Comparison of ENCODE assay signal across 1 cellular context in genomic region chr3:136196401-136197158, GRCh38.
TF ChIP-seq lines count a peak whose summit lies in the region.

No MANE protein-coding gene starts in this region.

TF ChIP-seq in HepG2, 621 proteins besides CTCF, POLR2A, EP300 and RAD21 (continued from another document and continues in another):
- TF ChIP-seq TFDP2 (CRISPR knock-in tag; IDR thresholded peaks at IDR 0.05) (peak; percentile 83), ERF (CRISPR knock-in tag; IDR thresholded peaks at IDR 0.05) (peak; percentile 90), ATM (IDR thresholded peaks at IDR 0.05; ENCODE audit: borderline replicate concordance) (no peak), MLLT10 (CRISPR knock-in tag; IDR thresholded peaks at IDR 0.05) (no peak; the same call in 1 of the 2 replicates), ZNF225 (CRISPR knock-in tag; IDR thresholded peaks at IDR 0.05) (peak; percentile 97), ZNF572 (CRISPR knock-in tag; IDR thresholded peaks at IDR 0.05) (0 out of 2 replicates have a peak, but pooled peaks have one; percentile 41), FOXM1 (CRISPR knock-in tag; IDR thresholded peaks at IDR 0.05) (peak; percentile 84), ZKSCAN5 (CRISPR knock-in tag; IDR thresholded peaks at IDR 0.05) (peak; percentile 62), ZNF441 (CRISPR knock-in tag; IDR thresholded peaks at IDR 0.05; ENCODE audit: borderline replicate concordance) (peak; percentile 80; the same call in 1 of the 2 replicates), ZBTB3 (CRISPR knock-in tag; IDR thresholded peaks at IDR 0.05; ENCODE audit: borderline replicate concordance, low read depth) (peak; percentile 79; the same call in 1 of the 2 replicates), KDM2A (CRISPR knock-in tag; IDR thresholded peaks at IDR 0.05; ENCODE audit: borderline replicate concordance, low read depth) (peak; percentile 88), HNF4G (IDR thresholded peaks at IDR 0.05; ENCODE audit: borderline replicate concordance, low read depth, low read length) (peak; percentile 70; the same call in 1 of the 2 replicates), HNF4G (CRISPR knock-in tag; IDR thresholded peaks at IDR 0.05; ENCODE audit: borderline replicate concordance, low read depth) (peak; percentile 75; the same call in 1 of the 2 replicates), ZFY (CRISPR knock-in tag; IDR thresholded peaks at IDR 0.05) (peak; percentile 93), MATR3 (CRISPR knock-in tag; IDR thresholded peaks at IDR 0.05) (no peak), JARID2 (CRISPR knock-in tag; IDR thresholded peaks at IDR 0.05; ENCODE audit: insufficient replicate concordance) (peak; percentile 79), PTBP1 (IDR thresholded peaks at IDR 0.05; ENCODE audit: low read depth, low read length, poor library complexity, severe bottlenecking) (peak; percentile 18), ZNF460 (CRISPR knock-in tag; IDR thresholded peaks at IDR 0.05; ENCODE audit: borderline replicate concordance) (no peak), NFE2L2 (IDR thresholded peaks at IDR 0.05; ENCODE audit: low read length) (no peak), ZNF564 (CRISPR knock-in tag; IDR thresholded peaks at IDR 0.05) (peak; percentile 95; the same call in 1 of the 2 replicates), TARDBP (CRISPR knock-in tag; IDR thresholded peaks at IDR 0.05) (peak; percentile 94), ZMAT5 (CRISPR knock-in tag; IDR thresholded peaks at IDR 0.05; ENCODE audit: borderline replicate concordance, low read depth) (no peak), GLI4 (CRISPR knock-in tag; IDR thresholded peaks at IDR 0.05; ENCODE audit: borderline replicate concordance) (peak; percentile 96), ZBTB21 (CRISPR knock-in tag; IDR thresholded peaks at IDR 0.05) (peak; percentile 47; the same call in 1 of the 2 replicates), NR2F6 (IDR thresholded peaks at IDR 0.05) (no peak), NR2F6 (CRISPR knock-in tag; IDR thresholded peaks at IDR 0.05) (no peak; the same call in none of the 2 replicates), JDP2 (CRISPR knock-in tag; IDR thresholded peaks at IDR 0.05; ENCODE audit: borderline replicate concordance) (peak; percentile 61; the same call in 1 of the 2 replicates), HMGA1 (CRISPR knock-in tag; conservative IDR thresholded peaks at IDR 0.05) (no peak), SNAPC2 (CRISPR knock-in tag; IDR thresholded peaks at IDR 0.05) (peak; percentile 90), ZNF724P (CRISPR knock-in tag; IDR thresholded peaks at IDR 0.05; ENCODE audit: borderline replicate concordance) (peak; percentile 99), TAF1 (CRISPR knock-in tag; IDR thresholded peaks at IDR 0.05) (peak; percentile 95), SRF (IDR thresholded peaks at IDR 0.05; ENCODE audit: low read depth, low read length) (peak; percentile 5; the same call in 1 of the 2 replicates), PAX8 (CRISPR knock-in tag; IDR thresholded peaks at IDR 0.05; ENCODE audit: borderline replicate concordance) (no peak; the same call in 1 of the 2 replicates), ZXDC (CRISPR knock-in tag; IDR thresholded peaks at IDR 0.05) (peak; percentile 93), ZFYVE20 (CRISPR knock-in tag; IDR thresholded peaks at IDR 0.05; ENCODE audit: borderline replicate concordance, low read depth) (no peak), TEAD3 (CRISPR knock-in tag; optimal IDR thresholded peaks at IDR 0.05; ENCODE audit: borderline replicate concordance) (peak; percentile 84), ATF2 (CRISPR knock-in tag; IDR thresholded peaks at IDR 0.05) (peak; percentile 88; the same call in 1 of the 2 replicates), RBM39 (IDR thresholded peaks at IDR 0.05; ENCODE audit: low read depth, low read length, poor library complexity, severe bottlenecking) (peak; percentile 83), AKAP8 (CRISPR knock-in tag; IDR thresholded peaks at IDR 0.05) (peak; percentile 91; the same call in 1 of the 2 replicates), ZNF329 (CRISPR knock-in tag; IDR thresholded peaks at IDR 0.05; ENCODE audit: low read depth) (peak; percentile 90), BCL3 (CRISPR knock-in tag; IDR thresholded peaks at IDR 0.05) (peak; percentile 99), ZNF75D (CRISPR knock-in tag; IDR thresholded peaks at IDR 0.05; ENCODE audit: borderline replicate concordance) (peak; percentile 81; the same call in 1 of the 2 replicates), ZNF503 (CRISPR knock-in tag; IDR thresholded peaks at IDR 0.05) (peak; percentile 94), THAP7 (CRISPR knock-in tag; IDR thresholded peaks at IDR 0.05) (peak; percentile 96), CENPBD1 (CRISPR knock-in tag; IDR thresholded peaks at IDR 0.05; ENCODE audit: borderline replicate concordance, low read depth) (0 out of 2 replicates have a peak, but pooled peaks have one; percentile 71), KLF9 (CRISPR knock-in tag; IDR thresholded peaks at IDR 0.05; ENCODE audit: low read depth) (peak; percentile 66; the same call in 1 of the 2 replicates), ZNF343 (CRISPR knock-in tag; IDR thresholded peaks at IDR 0.05) (peak; percentile 89), TEAD2 (CRISPR knock-in tag; IDR thresholded peaks at IDR 0.05) (peak; percentile 96), ZNF414 (CRISPR knock-in tag; IDR thresholded peaks at IDR 0.05) (peak; percentile 94), TMF1 (CRISPR knock-in tag; IDR thresholded peaks at IDR 0.05; ENCODE audit: low read depth) (peak; percentile 97), ARHGAP35 (CRISPR knock-in tag; IDR thresholded peaks at IDR 0.05; ENCODE audit: borderline replicate concordance) (peak; percentile 95), ZNF331 (CRISPR knock-in tag; IDR thresholded peaks at IDR 0.05) (peak; percentile 93), FOXP4 (CRISPR knock-in tag; IDR thresholded peaks at IDR 0.05) (peak; percentile 77), SUZ12 (IDR thresholded peaks at IDR 0.05; ENCODE audit: low read depth, low read length) (no peak), ZNF446 (CRISPR knock-in tag; IDR thresholded peaks at IDR 0.05) (peak; percentile 89), SMAD3 (CRISPR knock-in tag; IDR thresholded peaks at IDR 0.05) (peak; percentile 34; the same call in 1 of the 2 replicates), YY1 (IDR thresholded peaks at IDR 0.05; ENCODE audit: insufficient read depth, insufficient replicate concordance, low read depth, low read length) (peak; percentile 76), ZNF644 (CRISPR knock-in tag; IDR thresholded peaks at IDR 0.05; ENCODE audit: low read depth) (no peak), ZNF597 (CRISPR knock-in tag; IDR thresholded peaks at IDR 0.05) (peak; percentile 96), ZNF24 (IDR thresholded peaks at IDR 0.05) (0 out of 2 replicates have a peak, but pooled peaks have one; percentile 12)
